8 cellular contexts compared by ENCODE assay signal in the genomic region with DNA sequence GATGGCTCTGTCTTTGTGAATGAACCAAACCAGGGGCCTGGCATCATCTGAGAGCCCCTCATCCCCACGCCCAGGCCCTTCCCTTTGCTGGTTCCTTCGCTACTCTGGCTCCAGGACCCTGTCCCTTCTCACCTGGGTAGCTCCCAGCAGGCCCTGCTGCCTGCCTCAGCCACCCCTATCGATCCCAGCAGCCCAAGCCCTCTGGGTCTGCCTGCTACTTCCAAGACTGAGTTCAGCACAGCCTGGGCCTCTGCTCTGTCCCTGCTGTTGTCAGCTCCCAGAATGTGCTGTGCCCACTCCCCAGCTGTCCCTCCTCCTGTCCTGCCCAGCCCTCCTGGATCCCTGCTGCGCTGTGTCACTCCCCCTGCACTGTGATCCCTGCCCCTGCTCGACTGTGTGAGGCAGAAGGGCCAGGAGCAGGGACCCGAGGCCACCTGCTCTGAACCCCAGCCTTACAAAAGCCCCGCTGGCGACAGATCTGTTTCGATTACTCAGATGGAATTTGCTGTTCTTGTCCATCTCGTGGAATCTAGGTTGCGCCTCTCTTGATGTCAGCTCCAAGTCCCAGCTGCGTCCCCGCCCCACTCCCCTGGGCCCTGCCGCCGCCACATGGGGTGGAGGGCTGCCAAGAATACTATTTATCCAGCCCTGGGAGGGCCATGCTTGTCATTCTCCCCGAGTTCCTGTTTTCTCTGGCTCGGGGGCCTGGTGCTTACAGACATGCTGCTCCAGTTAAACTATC. TPM values are rescaled to one million over a fixed set of nuclear protein-coding genes. Genes with fewer than 3 reads are reported as not detected.
DNase-seq lines count a peak whose midpoint lies in the region; ATAC-seq and TF ChIP-seq lines count a peak whose summit lies in the region.

No MANE protein-coding gene starts in this region.

- intact Hi-C loops in gastrocnemius medialis (cut with DNase I; ENCODE audit: low total_unique reads), result no loop called here
- intact Hi-C loops in Caco-2 (cut with micrococcal nuclease; ENCODE audit: unreplicated experiment), result no loop called here

- ATAC-seq in gastrocnemius medialis, result peak; percentile 77 to 86
- ATAC-seq in HG03095 (IDR thresholded peaks at IDR 0.05; ENCODE audit: unreplicated experiment), result no peak

- CTCF ChIA-PET in Caco-2 (lab: Charles Lee), result no interaction called here

- H3K36me3 Mint-ChIP-seq in Caco-2 (ENCODE audit: insufficient read depth, unreplicated experiment), result peaks cover 56% of the 10 kb centered on the region

- H3K4me3 ChIP-seq in right atrium auricular region (no peak overlapping the region), gastrocnemius medialis (peak overlapping the region in 1 of 4 donors; percentile 9), Caco-2 (ENCODE audit: low read depth, low read length) (no peak overlapping the region)

- H3K9me3 Mint-ChIP-seq in Caco-2 (ENCODE audit: unreplicated experiment), result no peaks in the 10 kb centered on the region

- no peak overlapping the region for H3K27ac Mint-ChIP-seq in Caco-2 (ENCODE audit: unreplicated experiment)

- peaks cover 41% of the 10 kb centered on the region for H3K36me3 ChIP-seq in right atrium auricular region
- H3K36me3 ChIP-seq in gastrocnemius medialis, result peaks cover 2 to 43% of the 10 kb centered on the region in 2 donors
- H3K36me3 ChIP-seq in Caco-2 (ENCODE audit: control insufficient read depth, insufficient read depth, low read length), result peaks cover 10% of the 10 kb centered on the region

- H3K27me3 ChIP-seq in right atrium auricular region, result no peaks in the 10 kb centered on the region
- no peaks in the 10 kb centered on the region for H3K27me3 ChIP-seq in gastrocnemius medialis
- no peaks in the 10 kb centered on the region for H3K27me3 ChIP-seq in Caco-2 (replicated peaks; ENCODE audit: control insufficient read depth, insufficient read depth, low read length)

- H3K4me1 Mint-ChIP-seq in Caco-2 (ENCODE audit: low read depth, unreplicated experiment), result no peaks in the 10 kb centered on the region

- H3K9me3 ChIP-seq in right atrium auricular region (no peaks in the 10 kb centered on the region), gastrocnemius medialis (no peaks in the 10 kb centered on the region), Caco-2 (no peaks in the 10 kb centered on the region)

- H3K4me3 Mint-ChIP-seq in Caco-2 (ENCODE audit: unreplicated experiment), result no peak overlapping the region

- in situ Hi-C loops in gastrocnemius medialis (cut with MboI; ENCODE audit: low sequenced_read_pairs in 4 of 4), result no loop called here

- H3K27me3 Mint-ChIP-seq in Caco-2 (ENCODE audit: insufficient read depth, unreplicated experiment), result no peaks in the 10 kb centered on the region

- TF ChIP-seq CTCF in right atrium auricular region (IDR thresholded peaks at IDR 0.05) (peak in 1 of 2 donors; percentile 0), gastrocnemius medialis (IDR thresholded peaks at IDR 0.05 in 4 of 5, conservative IDR thresholded peaks at IDR 0.05 in 1 of 5) (no peak), Caco-2 (IDR thresholded peaks at IDR 0.05; ENCODE audit: insufficient read depth in 1 of 2, low read depth in 1 of 2, low read length in 1 of 2, severe bottlenecking in 1 of 2, unreplicated experiment in 1 of 2) (no peak)

- TF ChIP-seq POLR2A in gastrocnemius medialis (IDR thresholded peaks at IDR 0.05), result no peak

- H3K27ac ChIP-seq in right atrium auricular region, result peak overlapping the region; percentile 71 to 80
- peak overlapping the region; percentile 63 to 83 (median 74) for H3K27ac ChIP-seq in gastrocnemius medialis

- peak; percentile 53 for DNase-seq in GM04503 (ENCODE audit: low read depth)
- peak in 44 of 56 donors; percentile 1 to 73 (median 36) for DNase-seq in amygdala (lab: John Stamatoyannopoulos, UW)
- DNase-seq in right atrium auricular region (ENCODE audit: low spot score), result peak; percentile 94
- DNase-seq in gastrocnemius medialis, result peak; percentile 59 to 79
- no peak for DNase-seq in Caco-2
- DNase-seq in AML-193 (lab: John Stamatoyannopoulos, UW), result no peak
- DNase-seq in cortex of kidney (lab: John Stamatoyannopoulos, UW), result no peak

- POLR2A ChIA-PET in Caco-2 (lab: Charles Lee), result no interaction called here

- no TSS peak for BruUV-seq in Caco-2 (replicated peaks; lab: Mats Ljungman, UMichigan)

- H3K4me1 ChIP-seq in right atrium auricular region (peaks cover 0 to 30% of the 10 kb centered on the region in 2 donors), gastrocnemius medialis (peaks cover 14 to 16% of the 10 kb centered on the region in 2 donors), Caco-2 (no peaks in the 10 kb centered on the region)

RNA-seq across cellular contexts. Expression of gene MRPL21, which starts 13.0 kb away (rescaled TPM):
- total RNA-seq in right atrium auricular region (10 to 100 TPM; 63.2 to 87.3 TPM), gastrocnemius medialis (10 to 100 TPM; 61.0 to 75.5 (median 64.6) TPM), Caco-2 (2022) (179 and 195 TPM in 2 replicates)

RNA-seq across cellular contexts. Expression of gene IGHMBP2, which starts 13.0 kb away (rescaled TPM):
- total RNA-seq in right atrium auricular region (1 to 10 TPM; 8.5 to 8.8 TPM), gastrocnemius medialis (10 to 100 TPM; 15.5 to 22.3 (median 18.1) TPM), Caco-2 (2022) (49.1 and 55.5 TPM in 2 replicates)

RNA-seq across cellular contexts. Expression of gene CPT1A, which starts 48.9 kb away (rescaled TPM):
- total RNA-seq in right atrium auricular region, result 10 to 100 TPM; 53.1 to 56.3 TPM
- total RNA-seq in gastrocnemius medialis, result 10 to 100 TPM in 3 of 4 donors, 1 to 10 TPM in 1; 6.9 to 32.1 (median 12.9) TPM
- total RNA-seq in Caco-2 (2022), result 5.7 and 6.3 TPM in 2 replicates

Comparison
In these comparisons a context has a peak if more than half of its experiments do, and no peak if none do; other contexts are left out.
1. DNase-seq: peak in GM04503 (single experiment), amygdala (44 of 56), right atrium auricular region (single experiment) and gastrocnemius medialis (2 of 2); none in Caco-2 (0 of 2), AML-193 (0 of 2) and cortex of kidney (single experiment).